10 cellular contexts compared by ENCODE assay signal in genomic region chr12:28539691-28540323, GRCh38.
"Had no signal": no experiment of that assay in that cellular context is flagged by ENCODE, and none has a peak within 500 bp of the region (broad histone marks: within the 10 kb centered on the region; RNA-seq: fewer than 3 reads in every experiment).

No MANE protein-coding gene starts in this region.

- H3K4me3 ChIP-seq: thyroid gland, vagina had no signal

- H3K27me3 Mint-ChIP-seq: activated naive CD8-positive, alpha-beta T cell had no signal

- H3K27ac ChIP-seq: thyroid gland, vagina had no signal

- H3K27me3 ChIP-seq: thyroid gland, vagina had no signal

- H3K9me3 ChIP-seq: thyroid gland, vagina had no signal

- H3K4me1 Mint-ChIP-seq: nephron had no signal

- H3K4me1 ChIP-seq: thyroid gland had no signal

- H3K36me3 ChIP-seq: thyroid gland, vagina had no signal

- ATAC-seq: activated T-cell treated with anti-CD3 and anti-CD28 coated beads, Interleukin-2, amount 50 U/mL, for 4 hours had no signal

- H3K4me3 Mint-ChIP-seq: activated naive CD8-positive, alpha-beta T cell; activated T-cell treated with anti-CD3 and anti-CD28 coated beads, Interleukin-2, amount 50 U/mL, for 4 hours; nephron had no signal

- H3K27ac Mint-ChIP-seq: activated naive CD8-positive, alpha-beta T cell; nephron had no signal

- DNase-seq: activated CD4-positive, alpha-beta T cell treated with anti-CD3 and anti-CD28 coated beads, Interleukin-2, amount 50 U/mL, for 4 hours; activated CD4-positive, CD25-positive, alpha-beta regulatory T cell treated with anti-CD3 and anti-CD28 coated beads, Interleukin-2, amount 50 U/mL, for 72 hours; activated gamma-delta T cell; activated T-cell treated with anti-CD3 and anti-CD28 coated beads, Interleukin-2, amount 50 U/mL, for 4 hours; mesendoderm; occipital lobe; thyroid gland had no signal
